Comparison of ENCODE assay signal across 19 cellular contexts in the genomic region with DNA sequence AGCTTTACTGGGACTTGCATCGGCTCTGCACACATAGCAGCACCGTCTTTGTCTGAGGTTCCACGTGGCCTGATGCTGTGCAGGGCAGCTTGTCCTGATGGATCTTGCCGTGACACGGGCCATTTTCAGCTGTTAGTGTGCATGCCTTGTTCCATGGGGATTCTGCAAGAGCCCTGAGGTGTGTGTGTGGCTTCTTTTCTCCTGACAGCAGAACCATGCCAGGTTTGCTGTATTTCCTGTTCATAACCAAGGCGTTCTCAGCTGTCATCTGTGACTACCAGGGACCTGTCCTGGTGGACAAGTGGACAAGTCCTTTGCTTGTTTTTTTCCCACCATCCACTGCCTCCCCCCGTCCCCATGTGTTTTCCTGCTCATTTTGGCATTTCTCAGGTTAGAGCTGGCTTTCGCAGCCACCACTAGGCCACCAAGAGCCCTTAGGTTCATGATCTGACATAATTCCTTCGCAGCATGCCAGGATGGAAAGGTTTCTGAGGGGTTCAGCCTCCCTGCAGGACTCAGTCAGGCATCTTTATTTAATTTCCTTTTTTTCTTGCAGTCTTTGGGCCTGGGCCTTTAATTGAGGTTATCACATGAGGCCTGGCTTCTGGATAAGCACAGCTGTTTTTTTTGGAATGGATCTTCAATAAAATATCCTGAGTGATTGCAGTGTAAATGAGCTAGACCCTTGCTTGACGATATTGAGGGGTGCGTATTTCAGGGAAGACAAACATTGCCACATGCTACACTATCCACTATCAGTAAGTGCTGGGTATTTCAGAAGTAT.
A peak's percentile ranks its signal among the peaks of the same experiment; 100 is the strongest.
DNase-seq lines count a peak whose midpoint lies in the region; ATAC-seq and TF ChIP-seq lines count a peak whose summit lies in the region.
"Had no signal": no experiment of that assay in that cellular context is flagged by ENCODE, and none has a peak within 500 bp of the region (broad histone marks: within the 10 kb centered on the region; RNA-seq: fewer than 3 reads in every experiment).

No MANE protein-coding gene starts in this region.

- peaks cover 30% of the 10 kb centered on the region; the same call in 1 of the 2 replicates for H3K79me2 ChIP-seq in SK-N-SH (ENCODE audit: insufficient read depth)

- POLR2A ChIA-PET in SK-N-SH (lab: Yijun Ruan, JAX): no interaction called here

- H3K36me3 Mint-ChIP-seq in activated naive CD4-positive, alpha-beta T cell treated with anti-CD3 and anti-CD28 coated beads, Interleukin-2, amount 50 U/mL, for 72 hours: peaks cover 54 to 74% of the 10 kb centered on the region in 2 donors

- peaks cover 17% of the 10 kb centered on the region; the same call in 1 of the 2 replicates for H4K20me1 ChIP-seq in SK-N-SH (ENCODE audit: insufficient read depth)

- TF ChIP-seq RAD21 in SK-N-SH (IDR thresholded peaks at IDR 0.05; ENCODE audit: low read length): no peak

- peaks cover 0 to 12% of the 10 kb centered on the region in 2 experiments; a peak in 2 of 4 replicates for H3K4me1 ChIP-seq in SK-N-SH (ENCODE audit: control insufficient read depth in 1 of 2, insufficient read depth in 2 of 2, low read depth in 1 of 2, low read length in 1 of 2)
- H3K4me1 ChIP-seq in left ventricle myocardium inferior: peaks cover 67% of the 10 kb centered on the region
- H3K4me1 ChIP-seq in tibial artery: peaks cover 0 to 67% (median 28%) of the 10 kb centered on the region in 4 donors
- H3K4me1 ChIP-seq in colonic mucosa: no peaks in the 10 kb centered on the region
- H3K4me1 ChIP-seq: breast epithelium had no signal

- H3K36me3 ChIP-seq in SK-N-SH (replicated peaks in 1 of 2; ENCODE audit: control insufficient read depth in 1 of 2, insufficient read depth in 2 of 2, low read length in 1 of 2) (peaks cover 0 to 8% of the 10 kb centered on the region in 2 experiments), left ventricle myocardium inferior (peaks cover 15% of the 10 kb centered on the region), tibial artery (peaks cover 15 to 21% (median 15%) of the 10 kb centered on the region in 3 donors), colonic mucosa (peaks cover 4% of the 10 kb centered on the region)

- no peak for TF ChIP-seq EP300 in SK-N-SH (IDR thresholded peaks at IDR 0.05; ENCODE audit: borderline replicate concordance in 1 of 2, low read depth in 1 of 2, low read length in 1 of 2)

- ATAC-seq in activated naive CD4-positive, alpha-beta T cell treated with anti-CD3 and anti-CD28 coated beads, Interleukin-2, amount 50 U/mL, for 72 hours: no peak
- ATAC-seq: activated T-cell treated with anti-CD3 and anti-CD28 coated beads, Interleukin-2, amount 50 U/mL, for 4 hours; esophagus mucosa; gastroesophageal sphincter had no signal

- H3K4me2 ChIP-seq in SK-N-SH: no peak overlapping the region

- no peak overlapping the region for H3K9ac ChIP-seq in SK-N-SH
- no peak overlapping the region for H3K9ac ChIP-seq in colonic mucosa (ENCODE audit: low read depth in 2 of 2, low read length in 2 of 2)

- no peak overlapping the region for H3K4me3 ChIP-seq in SK-N-SH (ENCODE audit: low read depth in 2 of 2, low read length in 1 of 2)
- H3K4me3 ChIP-seq in left ventricle myocardium inferior: no peak overlapping the region
- no peak overlapping the region for H3K4me3 ChIP-seq in tibial artery
- no peak overlapping the region for H3K4me3 ChIP-seq in colonic mucosa
- H3K4me3 ChIP-seq: adrenal gland, breast epithelium, gastroesophageal sphincter had no signal

- DNase-seq in activated naive CD4-positive, alpha-beta T cell treated with anti-CD3 and anti-CD28 coated beads, Interleukin-2, amount 50 U/mL, for 72 hours (ENCODE audit: low spot score in 2 of 2): no peak
- no peak for DNase-seq in activated naive CD4-positive, alpha-beta T cell (lab: John Stamatoyannopoulos, UW)
- DNase-seq in SK-N-SH (peak; percentile 49), left ventricle myocardium inferior (no peak), tibial artery (no peak), germinal center (ENCODE audit: low spot score) (no peak), colonic mucosa (no peak)
- DNase-seq: activated CD4-positive, alpha-beta T cell treated with anti-CD3 and anti-CD28 coated beads for 48 hours; activated T-cell treated with anti-CD3 and anti-CD28 coated beads, Interleukin-2, amount 50 U/mL, for 4 hours; adrenal gland; mesendoderm; NCI-H1694 treated with DMSO at 0.1 percent for 48 hours; NCI-H345; NK-92 treated with Interleukin-12 subunit alpha and Interleukin-12 subunit beta, amount 100 ng/mL, for 24 hours; small intestine; stimulated activated CD4-positive, alpha-beta T cell treated with anti-CD3 and anti-CD28 coated beads, Interleukin-2, amount 100 ng/mL, for 48 hours had no signal

- CTCF ChIA-PET in SK-N-SH (lab: Yijun Ruan, JAX): interaction anchor here (0.7 to 1.6 kb wide), 2 partner anchors 14 to 141 kb away, joined by 4 read pairs; no protein-coding TSS in a partner anchor

- no peaks in the 10 kb centered on the region for H3F3A ChIP-seq in SK-N-SH (replicated peaks; ENCODE audit: insufficient read depth)

- no peaks in the 10 kb centered on the region for H3K27me3 ChIP-seq in SK-N-SH (ENCODE audit: insufficient read depth)
- no peaks in the 10 kb centered on the region for H3K27me3 ChIP-seq in left ventricle myocardium inferior (ENCODE audit: low read depth)
- H3K27me3 ChIP-seq in tibial artery: no peaks in the 10 kb centered on the region
- no peaks in the 10 kb centered on the region for H3K27me3 ChIP-seq in colonic mucosa
- H3K27me3 ChIP-seq: adrenal gland, breast epithelium, gastroesophageal sphincter had no signal

- no peaks in the 10 kb centered on the region for H3K9me2 ChIP-seq in SK-N-SH

- H3K27ac Mint-ChIP-seq in activated naive CD4-positive, alpha-beta T cell treated with anti-CD3 and anti-CD28 coated beads, Interleukin-2, amount 50 U/mL, for 72 hours: peak overlapping the region; percentile 46 to 63

- peaks cover 3 to 5% of the 10 kb centered on the region in 2 donors for H3K9me3 Mint-ChIP-seq in activated naive CD4-positive, alpha-beta T cell treated with anti-CD3 and anti-CD28 coated beads, Interleukin-2, amount 50 U/mL, for 72 hours

- H3K27ac ChIP-seq in SK-N-SH (ENCODE audit: low read depth in 2 of 2, low read length in 1 of 2) (peak overlapping the region in 1 of 2 experiments; percentile 34; a peak in 1 of 4 replicates), left ventricle myocardium inferior (replicated peaks) (peak overlapping the region; percentile 69), tibial artery (peak overlapping the region; percentile 33 to 34), colonic mucosa (no peak overlapping the region)
- H3K27ac ChIP-seq: gastroesophageal sphincter had no signal

- TF ChIP-seq CTCF in SK-N-SH (IDR thresholded peaks at IDR 0.05) (no peak), left ventricle myocardium inferior (IDR thresholded peaks at IDR 0.05; ENCODE audit: borderline replicate concordance) (no peak), tibial artery (IDR thresholded peaks at IDR 0.05) (no peak), colonic mucosa (IDR thresholded peaks at IDR 0.05) (no peak)

- 97% methylated on average over 11 of the region's 11 CpGs for WGBS in SK-N-SH (ENCODE audit: low lambda C conversion rate)

- no peak overlapping the region for H2AFZ ChIP-seq in SK-N-SH (ENCODE audit: low read depth)

- intact Hi-C loops in left ventricle myocardium inferior (cut with micrococcal nuclease) (loop anchor here (10.0 kb wide), 1 partner anchor 89 kb away; no protein-coding TSS in a partner anchor), tibial artery (cut with DNase I; ENCODE audit: low total_unique reads) (no loop called here), colonic mucosa (cut with DNase I) (no loop called here)

- H3K9me3 ChIP-seq in SK-N-SH (no peaks in the 10 kb centered on the region), left ventricle myocardium inferior (replicated peaks) (peaks cover 12% of the 10 kb centered on the region), tibial artery (peaks cover 0 to 5% (median 0%) of the 10 kb centered on the region in 3 donors), colonic mucosa (no peaks in the 10 kb centered on the region)
- H3K9me3 ChIP-seq: adrenal gland had no signal

TF ChIP-seq in SK-N-SH, 30 proteins besides CTCF, POLR2A, EP300 and RAD21 (continues in another document):
- TF ChIP-seq, protein P1, sequence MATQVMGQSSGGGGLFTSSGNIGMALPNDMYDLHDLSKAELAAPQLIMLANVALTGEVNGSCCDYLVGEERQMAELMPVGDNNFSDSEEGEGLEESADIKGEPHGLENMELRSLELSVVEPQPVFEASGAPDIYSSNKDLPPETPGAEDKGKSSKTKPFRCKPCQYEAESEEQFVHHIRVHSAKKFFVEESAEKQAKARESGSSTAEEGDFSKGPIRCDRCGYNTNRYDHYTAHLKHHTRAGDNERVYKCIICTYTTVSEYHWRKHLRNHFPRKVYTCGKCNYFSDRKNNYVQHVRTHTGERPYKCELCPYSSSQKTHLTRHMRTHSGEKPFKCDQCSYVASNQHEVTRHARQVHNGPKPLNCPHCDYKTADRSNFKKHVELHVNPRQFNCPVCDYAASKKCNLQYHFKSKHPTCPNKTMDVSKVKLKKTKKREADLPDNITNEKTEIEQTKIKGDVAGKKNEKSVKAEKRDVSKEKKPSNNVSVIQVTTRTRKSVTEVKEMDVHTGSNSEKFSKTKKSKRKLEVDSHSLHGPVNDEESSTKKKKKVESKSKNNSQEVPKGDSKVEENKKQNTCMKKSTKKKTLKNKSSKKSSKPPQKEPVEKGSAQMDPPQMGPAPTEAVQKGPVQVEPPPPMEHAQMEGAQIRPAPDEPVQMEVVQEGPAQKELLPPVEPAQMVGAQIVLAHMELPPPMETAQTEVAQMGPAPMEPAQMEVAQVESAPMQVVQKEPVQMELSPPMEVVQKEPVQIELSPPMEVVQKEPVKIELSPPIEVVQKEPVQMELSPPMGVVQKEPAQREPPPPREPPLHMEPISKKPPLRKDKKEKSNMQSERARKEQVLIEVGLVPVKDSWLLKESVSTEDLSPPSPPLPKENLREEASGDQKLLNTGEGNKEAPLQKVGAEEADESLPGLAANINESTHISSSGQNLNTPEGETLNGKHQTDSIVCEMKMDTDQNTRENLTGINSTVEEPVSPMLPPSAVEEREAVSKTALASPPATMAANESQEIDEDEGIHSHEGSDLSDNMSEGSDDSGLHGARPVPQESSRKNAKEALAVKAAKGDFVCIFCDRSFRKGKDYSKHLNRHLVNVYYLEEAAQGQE (IDR thresholded peaks at IDR 0.05; ENCODE audit: low read depth, low read length): no peak
- TF ChIP-seq RCOR1 (IDR thresholded peaks at IDR 0.05; ENCODE audit: low read length) (no peak), SMC3 (IDR thresholded peaks at IDR 0.05; ENCODE audit: low read depth, low read length) (no peak), MAX (IDR thresholded peaks at IDR 0.05; ENCODE audit: low read depth) (no peak), MXI1 (IDR thresholded peaks at IDR 0.05; ENCODE audit: low read depth, low read length) (no peak), FOXJ3 (CRISPR knock-in tag; IDR thresholded peaks at IDR 0.05) (no peak), NFIC (IDR thresholded peaks at IDR 0.05; ENCODE audit: borderline replicate concordance) (no peak), GATA2 (CRISPR knock-in tag; IDR thresholded peaks at IDR 0.05) (no peak)
